Comparison of ENCODE assay signal across 15 cellular contexts in genomic region chr13:84050551-84050950, GRCh38.
DNase-seq lines count a peak whose midpoint lies in the region; ATAC-seq, FAIRE-seq and TF ChIP-seq lines count a peak whose summit lies in the region.
"Had no signal": no experiment of that assay in that cellular context is flagged by ENCODE, and none has a peak within 500 bp of the region (broad histone marks: within the 10 kb centered on the region; RNA-seq: fewer than 3 reads in every experiment).

No MANE protein-coding gene starts in this region.

- POLR2A ChIA-PET in AG04449 (lab: Yijun Ruan, JAX) = no interaction called here

- CTCF ChIA-PET in AG04449 (lab: Yijun Ruan, JAX) = interaction anchor here (1.1 kb wide), 1 partner anchor 524 kb away, joined by 3 read pairs; no protein-coding TSS in a partner anchor

- FAIRE-seq in astrocyte (lab: Jason Lieb, UNC) = no peak

- no peak overlapping the region for H3K27ac Mint-ChIP-seq in astrocyte (ENCODE audit: unreplicated experiment)
- H3K27ac Mint-ChIP-seq: CD4-positive, alpha-beta T cell had no signal

- no peak for ATAC-seq in HG03439 (IDR thresholded peaks at IDR 0.05; ENCODE audit: unreplicated experiment)
- ATAC-seq in HG02938 (IDR thresholded peaks at IDR 0.05; ENCODE audit: unreplicated experiment) = no peak

- H3K79me2 ChIP-seq in astrocyte (ENCODE audit: insufficient read depth, low read length) = no peaks in the 10 kb centered on the region

- H3K4me2 ChIP-seq in astrocyte (ENCODE audit: low read length) = no peak overlapping the region

- no peaks in the 10 kb centered on the region for H4K20me1 ChIP-seq in astrocyte (ENCODE audit: insufficient read depth, low read length)

- H3K27ac ChIP-seq in astrocyte (ENCODE audit: low read depth, low read length) = no peak overlapping the region
- H3K27ac ChIP-seq: 22Rv1 had no signal

- H3K27me3 Mint-ChIP-seq in astrocyte (ENCODE audit: low read depth, unreplicated experiment) = no peaks in the 10 kb centered on the region
- H3K27me3 Mint-ChIP-seq: CD4-positive, alpha-beta T cell had no signal

- H3K4me1 Mint-ChIP-seq in astrocyte (ENCODE audit: low read depth, unreplicated experiment) = peaks cover 7% of the 10 kb centered on the region

- TF ChIP-seq CTCF in AG04449 (IDR thresholded peaks at IDR 0.05; ENCODE audit: insufficient read depth, low read length, missing control alignments) (no peak), astrocyte (IDR thresholded peaks at IDR 0.05; ENCODE audit: insufficient read depth, low read depth, low read length) (no peak)

- H3K4me3 ChIP-seq in AG04449 (ENCODE audit: low read depth, low read length) = no peak overlapping the region
- no peak overlapping the region for H3K4me3 ChIP-seq in astrocyte (ENCODE audit: insufficient read depth, low read depth, low read length)

- no peaks in the 10 kb centered on the region for H3K9me3 ChIP-seq in astrocyte (ENCODE audit: insufficient read depth, low read depth, low read length)

- no peaks in the 10 kb centered on the region for H3K36me3 Mint-ChIP-seq in astrocyte (ENCODE audit: low read depth, unreplicated experiment)

- H3K36me3 ChIP-seq in astrocyte (ENCODE audit: insufficient read depth, low read length) = no peaks in the 10 kb centered on the region

- no peak overlapping the region for H2AFZ ChIP-seq in astrocyte (ENCODE audit: low read depth, low read length)

- no peak overlapping the region for H3K4me3 Mint-ChIP-seq in astrocyte (ENCODE audit: unreplicated experiment)
- H3K4me3 Mint-ChIP-seq: CD4-positive, alpha-beta T cell had no signal

- DNase-seq in AG04449 (ENCODE audit: low read depth, low spot score) = peak; percentile 38
- peak; percentile 48 for DNase-seq in ELR (ENCODE audit: low read depth)
- peak; percentile 37 for DNase-seq in M059J (ENCODE audit: low read depth)
- DNase-seq in astrocyte (ENCODE audit: low read depth) = peak; percentile 77
- DNase-seq in T-helper 2 cell = no peak
- DNase-seq in NCI-H1105 treated with DMSO at 0.1 percent for 48 hours (lab: John Stamatoyannopoulos, UW) = no peak
- DNase-seq: C1 segment of cervical spinal cord; Calu3; CD4-positive, alpha-beta T cell; DMS 273 treated with DMSO at 0.1 percent for 48 hours; GDM1; H7 had no signal

- no peaks in the 10 kb centered on the region for H3K9me3 Mint-ChIP-seq in astrocyte (ENCODE audit: unreplicated experiment)
- H3K9me3 Mint-ChIP-seq: CD4-positive, alpha-beta T cell had no signal

- no peaks in the 10 kb centered on the region for H3K4me1 ChIP-seq in astrocyte (ENCODE audit: insufficient read depth, low read length)

- H3K9ac ChIP-seq in astrocyte (ENCODE audit: low read length) = no peak overlapping the region

- no peaks in the 10 kb centered on the region for H3K27me3 ChIP-seq in astrocyte (ENCODE audit: insufficient read depth, low read length)

Comparison
In these comparisons a context has a peak if more than half of its experiments do, and no peak if none do; other contexts are left out.
1. DNase-seq: peak in AG04449 (single experiment), ELR (single experiment), M059J (single experiment) and astrocyte (single experiment); none in T-helper 2 cell (0 of 5) and NCI-H1105 treated with DMSO at 0.1 percent for 48 hours (single experiment).